19 cellular contexts compared by ENCODE assay signal in genomic region chr1:33876970-33877680, GRCh38. TPM values are rescaled to one million over a fixed set of nuclear protein-coding genes. Genes with fewer than 3 reads are reported as not detected.
DNase-seq lines count a peak whose midpoint lies in the region; ATAC-seq and TF ChIP-seq lines count a peak whose summit lies in the region.
"Had no signal": no experiment of that assay in that cellular context is flagged by ENCODE, and none has a peak within 500 bp of the region (broad histone marks: within the 10 kb centered on the region; RNA-seq: fewer than 3 reads in every experiment).

No MANE protein-coding gene starts in this region.

- peak; percentile 84 for DNase-seq in AG09319 (ENCODE audit: extremely low read depth, low read depth)
- DNase-seq in LNCaP clone FGC (ENCODE audit: low read depth): peak; percentile 11
- DNase-seq in dedifferentiated amniotic fluid mesenchymal stem cell (ENCODE audit: extremely low spot score): peak; percentile 33
- peak; percentile 35 for DNase-seq in lung (ENCODE audit: low spot score)
- DNase-seq in T-helper 1 cell: no peak
- DNase-seq in glomerular visceral epithelial cell (ENCODE audit: extremely low spot score): no peak
- no peak for DNase-seq in erythroblast (lab: John Stamatoyannopoulos, UW)
- DNase-seq: activated CD4-positive, alpha-beta T cell treated with anti-CD3 and anti-CD28 coated beads, Interleukin-2, amount 50 U/mL, for 1 hour; foreskin melanocyte; NCI-H1436 treated with DMSO at 0.1 percent for 48 hours; NCI-H524 treated with DMSO at 0.1 percent for 48 hours; RPMI8226; T-helper 9 cell; testis had no signal

- TF ChIP-seq CTCF in AG09319 (IDR thresholded peaks at IDR 0.05; ENCODE audit: low read depth, low read length): no peak
- no peak for TF ChIP-seq CTCF in LNCaP clone FGC (IDR thresholded peaks at IDR 0.05; ENCODE audit: control insufficient read depth, extremely low read depth, insufficient read depth)
- no peak for TF ChIP-seq CTCF in lung (IDR thresholded peaks at IDR 0.05; ENCODE audit: control extremely low read depth, extremely low read depth)

- no peaks in the 10 kb centered on the region for H3K4me1 ChIP-seq in lung (ENCODE audit: control insufficient read depth in 2 of 2, insufficient read depth in 2 of 2, low read length in 2 of 2)
- H3K4me1 ChIP-seq: BLaER1 treated with 17β-estradiol and CSF1 and Interleukin-3, amounts not matched to agents 10 nM and 100 nM; testis had no signal

- WGBS in lung, 2 donors: 71 to 82% methylated on average over 6 of the region's 6 CpGs

- no peaks in the 10 kb centered on the region for H3K36me3 ChIP-seq in lung (ENCODE audit: control insufficient read depth in 2 of 2, insufficient read depth in 2 of 2, low read length in 2 of 2)
- H3K36me3 ChIP-seq: BLaER1 treated with 17β-estradiol and CSF1 and Interleukin-3, amounts not matched to agents 10 nM and 100 nM had no signal

- no peaks in the 10 kb centered on the region for H3K27me3 ChIP-seq in lung (ENCODE audit: control insufficient read depth, insufficient read depth)
- H3K27me3 ChIP-seq: BLaER1 treated with 17β-estradiol and CSF1 and Interleukin-3, amounts not matched to agents 10 nM and 100 nM; testis had no signal

- H3K9me3 ChIP-seq in lung (ENCODE audit: control insufficient read depth in 2 of 2, insufficient read depth in 1 of 2, low read length in 1 of 2): peaks cover 0 to 2% of the 10 kb centered on the region in 2 donors
- H3K9me3 ChIP-seq: mucosa of descending colon, testis had no signal

- no peak overlapping the region for H3K27ac ChIP-seq in lung (ENCODE audit: low read depth in 1 of 2, low read length in 1 of 2)
- H3K27ac ChIP-seq: BLaER1 treated with 17β-estradiol and CSF1 and Interleukin-3, amounts not matched to agents 10 nM and 100 nM; testis had no signal

- TF ChIP-seq POLR2A in erythroblast (IDR thresholded peaks at IDR 0.05; ENCODE audit: low read length): no peak

- ATAC-seq in lung (ENCODE audit: insufficient read depth, low FRiP score): peak; percentile 27
- no peak for ATAC-seq in GM18868 (IDR thresholded peaks at IDR 0.05; ENCODE audit: unreplicated experiment)
- ATAC-seq: K562, mucosa of descending colon had no signal

- no peak overlapping the region for H3K4me3 ChIP-seq in LNCaP clone FGC (ENCODE audit: low read depth, low read length)
- H3K4me3 ChIP-seq in lung: no peak overlapping the region
- H3K4me3 ChIP-seq: BLaER1 treated with 17β-estradiol and CSF1 and Interleukin-3, amounts not matched to agents 10 nM and 100 nM; K562; mucosa of descending colon; testis had no signal

RNA-seq across cellular contexts. Expression of gene HMGB4, which starts 13.2 kb away (rescaled TPM):
- total RNA-seq in lung: not detected
- polyA plus RNA-seq in lung: not detected
- total RNA-seq: K562, mucosa of descending colon, omental fat pad had no signal
- polyA plus RNA-seq: K562 had no signal

Comparison
In these comparisons a context has a peak if more than half of its experiments do, and no peak if none do; other contexts are left out.
1. DNase-seq: peak in AG09319 (single experiment), LNCaP clone FGC (single experiment), dedifferentiated amniotic fluid mesenchymal stem cell (single experiment) and lung (single experiment); none in T-helper 1 cell (0 of 5), glomerular visceral epithelial cell (single experiment) and erythroblast (0 of 2).